In the genomic region with DNA sequence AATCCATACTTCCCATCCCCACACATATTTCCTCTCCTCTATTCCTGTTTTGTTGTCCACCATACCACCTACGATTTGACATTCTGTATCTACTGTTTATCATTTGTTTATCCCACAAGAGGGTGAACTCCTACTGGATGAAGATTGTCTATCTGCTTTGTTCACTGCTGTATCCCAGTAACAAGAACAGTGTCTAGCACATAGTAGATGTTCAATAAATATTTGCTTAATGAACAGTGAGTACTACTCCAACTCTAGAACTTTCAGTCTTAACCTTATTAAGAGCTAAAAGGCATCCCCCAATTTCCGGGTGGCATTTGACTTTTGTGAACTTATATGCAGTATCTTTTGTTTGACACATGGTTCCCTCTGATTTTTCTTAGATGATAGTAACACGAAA, we compare ENCODE assay signal across 12 cellular contexts. TPM values are rescaled to one million over a fixed set of nuclear protein-coding genes. Genes with fewer than 3 reads are reported as not detected.
DNase-seq lines count a peak whose midpoint lies in the region; ATAC-seq and TF ChIP-seq lines count a peak whose summit lies in the region.
"Had no signal": no experiment of that assay in that cellular context is flagged by ENCODE, and none has a peak within 500 bp of the region (broad histone marks: within the 10 kb centered on the region; RNA-seq: fewer than 3 reads in every experiment).

No MANE protein-coding gene starts in this region.

- no peaks in the 10 kb centered on the region for H3K27me3 ChIP-seq in OCI-LY3 (ENCODE audit: low read depth, low read length)

- no peak overlapping the region for H3K27ac Mint-ChIP-seq in T-helper 17 cell
- H3K27ac Mint-ChIP-seq: activated CD4-positive, alpha-beta memory T cell treated with anti-CD3 and anti-CD28 coated beads, Interleukin-2, amount 10 ng/mL, durations not matched to agents 7 days and 5 days had no signal

- H3K9ac ChIP-seq in OCI-LY3 (ENCODE audit: low read length) = no peak overlapping the region

- H3K9me3 ChIP-seq in OCI-LY3 (ENCODE audit: insufficient read depth, low read length) (no peaks in the 10 kb centered on the region), T-helper 17 cell (ENCODE audit: control insufficient read depth, low read length, poor library complexity, severe bottlenecking) (no peaks in the 10 kb centered on the region)

- no peak overlapping the region for H3K4me3 Mint-ChIP-seq in T-helper 17 cell
- H3K4me3 Mint-ChIP-seq: activated CD4-positive, alpha-beta memory T cell treated with anti-CD3 and anti-CD28 coated beads, Interleukin-2, amount 10 ng/mL, durations not matched to agents 7 days and 5 days had no signal

- H3K36me3 ChIP-seq in OCI-LY3 (replicated peaks; ENCODE audit: low read depth, low read length) = peaks cover 3% of the 10 kb centered on the region

- H3K4me1 ChIP-seq in OCI-LY3 (ENCODE audit: low read length) = peaks cover 14% of the 10 kb centered on the region

- H3K4me3 ChIP-seq in OCI-LY3 (ENCODE audit: low read length) (no peak overlapping the region), skeletal muscle cell (ENCODE audit: low read depth, low read length) (peak overlapping the region; percentile 79)

- peaks cover 2% of the 10 kb centered on the region for H3K36me3 Mint-ChIP-seq in T-helper 17 cell (ENCODE audit: low read depth)

- H3K4me1 Mint-ChIP-seq in T-helper 17 cell = no peaks in the 10 kb centered on the region

- peak overlapping the region; percentile 37; the same call in 1 of the 2 replicates for H3K4me2 ChIP-seq in OCI-LY3 (ENCODE audit: low read length)

- H2AFZ ChIP-seq in OCI-LY3 (ENCODE audit: low read depth, low read length) = no peak overlapping the region

- no peak for TF ChIP-seq CTCF in OCI-LY3 (IDR thresholded peaks at IDR 0.05; ENCODE audit: low read depth, low read length)

- DNase-seq in EL = peak; percentile 3
- DNase-seq in fibroblast of peridontal ligament (ENCODE audit: extremely low read depth) = peak; percentile 28
- no peak for DNase-seq in skeletal muscle cell (ENCODE audit: low read depth)
- DNase-seq in NCI-H2196 (lab: John Stamatoyannopoulos, UW; ENCODE audit: unreplicated experiment) = no peak
- no peak for DNase-seq in COLO668 (lab: John Stamatoyannopoulos, UW; ENCODE audit: unreplicated experiment)
- no peak for DNase-seq in T-helper 17 cell
- no peak for DNase-seq in activated gamma-delta T cell treated with Interleukin-2 at 50 U/mL for 16 hours
- DNase-seq: activated CD4-positive, alpha-beta memory T cell treated with anti-CD3 and anti-CD28 coated beads, Interleukin-2, amount 10 ng/mL, durations not matched to agents 7 days and 5 days; DMS79 treated with DMSO at 0.1 percent for 48 hours; Kasumi-1; NCI-H510A treated with DMSO at 0.1 percent for 48 hours had no signal

- no peaks in the 10 kb centered on the region for H4K20me1 ChIP-seq in OCI-LY3 (ENCODE audit: insufficient read depth, low read length)

- peaks cover 50% of the 10 kb centered on the region for H3K27me3 Mint-ChIP-seq in T-helper 17 cell

- no peak overlapping the region for H3K27ac ChIP-seq in OCI-LY3 (ENCODE audit: low read length)

- H3K79me2 ChIP-seq in OCI-LY3 (ENCODE audit: low read length) = peaks cover 4% of the 10 kb centered on the region; the same call in 1 of the 2 replicates

- no peak for ATAC-seq in T-helper 17 cell

RNA-seq across cellular contexts. Expression of a gene that starts 1.3 kb away (rescaled TPM):
- total RNA-seq in T-helper 17 cell = not detected
- total RNA-seq: activated CD4-positive, alpha-beta memory T cell treated with anti-CD3 and anti-CD28 coated beads, Interleukin-2, amount 10 ng/mL, durations not matched to agents 7 days and 5 days had no signal

Comparison
In these comparisons a context has a peak if more than half of its experiments do, and no peak if none do; other contexts are left out.
1. DNase-seq: peak in EL (single experiment) and fibroblast of peridontal ligament (single experiment); none in skeletal muscle cell (single experiment), NCI-H2196 (single experiment), COLO668 (single experiment), T-helper 17 cell (0 of 3) and activated gamma-delta T cell treated with Interleukin-2 at 50 U/mL for 16 hours (single experiment).